ENCODE assay signal across 32 cellular contexts in genomic region chrX:133569217-133569616, GRCh38.
"Had no signal": no experiment of that assay in that cellular context is flagged by ENCODE, and none has a peak within 500 bp of the region (broad histone marks: within the 10 kb centered on the region; RNA-seq: fewer than 3 reads in every experiment).

No MANE protein-coding gene starts in this region.

- DNase-seq: activated B cell treated with CpG ODN at 0.5 μM for 24 hours; activated CD4-positive, alpha-beta memory T cell treated with anti-CD3 and anti-CD28 coated beads for 36 hours; activated CD4-positive, alpha-beta T cell treated with anti-CD3 and anti-CD28 coated beads for 4 hours; activated CD4-positive, alpha-beta T cell treated with anti-CD3 and anti-CD28 coated beads, Interleukin-2, amount 10 ng/mL, durations not matched to agents 24 days and 14 days; activated CD4-positive, alpha-beta T cell treated with anti-CD3 and anti-CD28 coated beads, Interleukin-2, amount 50 U/mL, for 1 hour; activated CD4-positive, alpha-beta T cell treated with anti-CD3 and anti-CD28 coated beads, Interleukin-2, amount 50 U/mL, for 4 hours; activated CD4-positive, CD25-positive, alpha-beta regulatory T cell treated with anti-CD3 and anti-CD28 coated beads, Interleukin-2, amount 50 U/mL, for 72 hours; activated CD8-positive, alpha-beta memory T cell treated with anti-CD3 and anti-CD28 coated beads, Interleukin-2, amount 50 U/mL, for 4 hours; activated CD8-positive, alpha-beta T cell treated with anti-CD3 and anti-CD28 coated beads for 36 hours; activated effector memory CD4-positive, alpha-beta T cell treated with anti-CD3 and anti-CD28 coated beads, Interleukin-2, amount 50 U/mL, for 16 hours; activated gamma-delta T cell treated with Interleukin-2 at 50 U/mL for 16 hours; activated naive CD4-positive, alpha-beta T cell; activated naive CD4-positive, alpha-beta T cell treated with anti-CD3 and anti-CD28 coated beads for 36 hours; activated naive CD4-positive, alpha-beta T cell treated with anti-CD3 and anti-CD28 coated beads, Interleukin-2, amount 50 U/mL, for 16 hours; activated naive CD8-positive, alpha-beta T cell treated with anti-CD3 and anti-CD28 coated beads for 36 hours; activated T-cell treated with anti-CD3 and anti-CD28 coated beads for 4 hours; activated T-cell treated with anti-CD3 and anti-CD28 coated beads, Interleukin-2, amount 50 U/mL, for 1 hour; activated T-cell treated with anti-CD3 and anti-CD28 coated beads, Interleukin-2, amount 50 U/mL, for 4 hours; activated T-cell treated with anti-CD3 and anti-CD28 coated beads, Interleukin-2, amount 50 U/mL, for 72 hours; amygdala; anterior cingulate cortex; central memory CD4-positive, alpha-beta T cell; T-helper 1 cell; T-helper 2 cell; T-helper 9 cell had no signal

- H3K9me3 ChIP-seq: ascending aorta had no signal

- ATAC-seq: activated CD8-positive, alpha-beta T cell treated with anti-CD3 and anti-CD28 coated beads for 36 hours; activated naive CD4-positive, alpha-beta T cell treated with anti-CD3 and anti-CD28 coated beads, Interleukin-2, amount 50 U/mL, for 72 hours; activated T-cell treated with anti-CD3 and anti-CD28 coated beads, Interleukin-2, amount 50 U/mL, for 4 hours; activated T-cell treated with anti-CD3 and anti-CD28 coated beads, Interleukin-2, amount 50 U/mL, for 72 hours; activated T-helper 17 cell treated with anti-CD3 and anti-CD28 coated beads, Interleukin-2, amount 50 U/mL, for 72 hours had no signal

- H3K27ac ChIP-seq: ascending aorta, cardiac muscle cell, VCaP had no signal

- H3K27me3 ChIP-seq: ascending aorta, cardiac muscle cell had no signal

- H3K4me1 ChIP-seq: ascending aorta had no signal

- FAIRE-seq: bronchial epithelial cell, TTC549 had no signal

- H3K36me3 ChIP-seq: ascending aorta, cardiac muscle cell had no signal

- H3K4me3 ChIP-seq: ascending aorta, cardiac muscle cell had no signal
